Comparison of ENCODE assay signal across 8 cellular contexts in the genomic region with DNA sequence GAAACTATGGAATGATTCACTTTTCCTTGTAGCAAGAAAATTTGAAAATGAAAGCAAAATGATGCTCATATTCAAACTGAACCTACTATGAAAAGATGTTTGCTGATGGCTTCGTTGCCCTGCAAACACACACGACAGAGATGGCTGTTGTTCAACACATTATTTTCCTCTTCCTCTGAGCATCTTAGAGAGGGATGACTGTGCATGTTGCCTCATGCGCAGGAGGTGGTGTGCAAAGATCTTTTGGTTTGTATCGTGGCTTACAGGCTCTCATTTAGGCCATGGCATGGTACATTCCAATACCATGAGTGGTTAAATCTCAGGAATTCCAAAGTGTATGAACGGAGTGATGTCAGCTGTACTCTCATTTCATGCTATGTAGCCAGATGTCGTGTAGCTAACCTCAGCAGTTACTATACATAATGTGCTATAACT.
DNase-seq lines count a peak whose midpoint lies in the region; ATAC-seq and TF ChIP-seq lines count a peak whose summit lies in the region.

No MANE protein-coding gene starts in this region.

- H3K36me3 Mint-ChIP-seq in activated CD8-positive, alpha-beta T cell treated with anti-CD3 and anti-CD28 coated beads for 36 hours (ENCODE audit: low read depth) = peaks cover 16% of the 10 kb centered on the region

- ATAC-seq in HG03460 (IDR thresholded peaks at IDR 0.05; ENCODE audit: unreplicated experiment) = peak; percentile 54
- ATAC-seq in activated CD8-positive, alpha-beta T cell treated with anti-CD3 and anti-CD28 coated beads for 36 hours = peak; percentile 89

- DNase-seq in AG09309 (ENCODE audit: low read depth) (peak; percentile 97), fibroblast of villous mesenchyme (ENCODE audit: low read depth) (peak; percentile 99), NCI-H2171 treated with DMSO at 0.1 percent for 48 hours (lab: John Stamatoyannopoulos, UW) (no peak), NCI-H1092 (lab: John Stamatoyannopoulos, UW) (no peak), NCI-H2107 treated with DMSO at 0.1 percent for 48 hours (lab: John Stamatoyannopoulos, UW; ENCODE audit: unreplicated experiment) (no peak)
- DNase-seq in activated CD8-positive, alpha-beta T cell treated with anti-CD3 and anti-CD28 coated beads for 36 hours = peak; percentile 80
- DNase-seq in stimulated activated CD4-positive, alpha-beta T cell treated with anti-CD3 and anti-CD28 coated beads, Interleukin-4, amount 100 ng/mL, for 24 hours = peak; percentile 74

- POLR2A ChIA-PET in activated CD8-positive, alpha-beta T cell treated with anti-CD3 and anti-CD28 coated beads for 36 hours (lab: Charles Lee) = interaction anchor here (0.8 to 2.4 kb wide), 6 partner anchors 16 to 264 kb away, joined by 3 to 5 read pairs (median 4); no protein-coding TSS in a partner anchor

- peaks cover 69% of the 10 kb centered on the region for H3K4me1 Mint-ChIP-seq in activated CD8-positive, alpha-beta T cell treated with anti-CD3 and anti-CD28 coated beads for 36 hours (ENCODE audit: low read depth)

- peak overlapping the region; percentile 44 for H3K4me3 Mint-ChIP-seq in activated CD8-positive, alpha-beta T cell treated with anti-CD3 and anti-CD28 coated beads for 36 hours

- CTCF ChIA-PET in activated CD8-positive, alpha-beta T cell treated with anti-CD3 and anti-CD28 coated beads for 36 hours (lab: Charles Lee) = interaction anchor here (1.3 to 2.3 kb wide), 2 partner anchors 100 to 102 kb away, joined by 3 to 6 read pairs; no protein-coding TSS in a partner anchor

- H3K4me3 ChIP-seq in AG09309 (ENCODE audit: control insufficient read depth, low read depth, low read length) (peak overlapping the region; percentile 11), fibroblast of villous mesenchyme (ENCODE audit: low read depth, low read length) (no peak overlapping the region)

- peak overlapping the region; percentile 91 for H3K27ac Mint-ChIP-seq in activated CD8-positive, alpha-beta T cell treated with anti-CD3 and anti-CD28 coated beads for 36 hours

- no peaks in the 10 kb centered on the region for H3K9me3 Mint-ChIP-seq in activated CD8-positive, alpha-beta T cell treated with anti-CD3 and anti-CD28 coated beads for 36 hours

- H3K27me3 Mint-ChIP-seq in activated CD8-positive, alpha-beta T cell treated with anti-CD3 and anti-CD28 coated beads for 36 hours = no peaks in the 10 kb centered on the region

- TF ChIP-seq CTCF in AG09309 (IDR thresholded peaks at IDR 0.05; ENCODE audit: control insufficient read depth, insufficient read depth, low read depth, low read length, missing control alignments) = no peak
- TF ChIP-seq CTCF in activated CD8-positive, alpha-beta T cell treated with anti-CD3 and anti-CD28 coated beads for 36 hours (IDR thresholded peaks at IDR 0.05) = no peak
- no peak for TF ChIP-seq CTCF in fibroblast of villous mesenchyme (IDR thresholded peaks at IDR 0.05; ENCODE audit: insufficient read depth, low read depth, low read length)

- intact Hi-C loops in activated CD8-positive, alpha-beta T cell treated with anti-CD3 and anti-CD28 coated beads for 36 hours (cut with micrococcal nuclease) = loop anchor here (5.0 kb wide), 2 partner anchors 45 to 155 kb away; no protein-coding TSS in a partner anchor

Comparison
In these comparisons a context has a peak if more than half of its experiments do, and no peak if none do; other contexts are left out.
1. DNase-seq: peak in AG09309 (single experiment), activated CD8-positive, alpha-beta T cell treated with anti-CD3 and anti-CD28 coated beads for 36 hours (single experiment), fibroblast of villous mesenchyme (single experiment) and stimulated activated CD4-positive, alpha-beta T cell treated with anti-CD3 and anti-CD28 coated beads, Interleukin-4, amount 100 ng/mL, for 24 hours (single experiment); none in NCI-H2171 treated with DMSO at 0.1 percent for 48 hours (single experiment), NCI-H1092 (single experiment) and NCI-H2107 treated with DMSO at 0.1 percent for 48 hours (single experiment).